In genomic region chr5:62282079-62282478, GRCh38 we compare ENCODE assay signal across 1 cellular context.
TF ChIP-seq lines count a peak whose summit lies in the region.

No MANE protein-coding gene starts in this region.

TF ChIP-seq in GM23338, 12 proteins besides CTCF, POLR2A, EP300 and RAD21 (continued from another document):
- TF ChIP-seq JUNB (IDR thresholded peaks at IDR 0.05; ENCODE audit: unreplicated experiment) (no peak), ZNF331 (CRISPR knock-in tag; IDR thresholded peaks at IDR 0.05; ENCODE audit: low read depth) (no peak), ZNF114 (CRISPR knock-in tag; IDR thresholded peaks at IDR 0.05) (no peak), EZH2phosphoT487 (IDR thresholded peaks at IDR 0.05; ENCODE audit: unreplicated experiment) (no peak)
- TF ChIP-seq, protein P1, sequence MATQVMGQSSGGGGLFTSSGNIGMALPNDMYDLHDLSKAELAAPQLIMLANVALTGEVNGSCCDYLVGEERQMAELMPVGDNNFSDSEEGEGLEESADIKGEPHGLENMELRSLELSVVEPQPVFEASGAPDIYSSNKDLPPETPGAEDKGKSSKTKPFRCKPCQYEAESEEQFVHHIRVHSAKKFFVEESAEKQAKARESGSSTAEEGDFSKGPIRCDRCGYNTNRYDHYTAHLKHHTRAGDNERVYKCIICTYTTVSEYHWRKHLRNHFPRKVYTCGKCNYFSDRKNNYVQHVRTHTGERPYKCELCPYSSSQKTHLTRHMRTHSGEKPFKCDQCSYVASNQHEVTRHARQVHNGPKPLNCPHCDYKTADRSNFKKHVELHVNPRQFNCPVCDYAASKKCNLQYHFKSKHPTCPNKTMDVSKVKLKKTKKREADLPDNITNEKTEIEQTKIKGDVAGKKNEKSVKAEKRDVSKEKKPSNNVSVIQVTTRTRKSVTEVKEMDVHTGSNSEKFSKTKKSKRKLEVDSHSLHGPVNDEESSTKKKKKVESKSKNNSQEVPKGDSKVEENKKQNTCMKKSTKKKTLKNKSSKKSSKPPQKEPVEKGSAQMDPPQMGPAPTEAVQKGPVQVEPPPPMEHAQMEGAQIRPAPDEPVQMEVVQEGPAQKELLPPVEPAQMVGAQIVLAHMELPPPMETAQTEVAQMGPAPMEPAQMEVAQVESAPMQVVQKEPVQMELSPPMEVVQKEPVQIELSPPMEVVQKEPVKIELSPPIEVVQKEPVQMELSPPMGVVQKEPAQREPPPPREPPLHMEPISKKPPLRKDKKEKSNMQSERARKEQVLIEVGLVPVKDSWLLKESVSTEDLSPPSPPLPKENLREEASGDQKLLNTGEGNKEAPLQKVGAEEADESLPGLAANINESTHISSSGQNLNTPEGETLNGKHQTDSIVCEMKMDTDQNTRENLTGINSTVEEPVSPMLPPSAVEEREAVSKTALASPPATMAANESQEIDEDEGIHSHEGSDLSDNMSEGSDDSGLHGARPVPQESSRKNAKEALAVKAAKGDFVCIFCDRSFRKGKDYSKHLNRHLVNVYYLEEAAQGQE (IDR thresholded peaks at IDR 0.05; ENCODE audit: unreplicated experiment): no peak
